18 cellular contexts compared by ENCODE assay signal in genomic region chr10:103155485-103156085, GRCh38. TPM values are rescaled to one million over a fixed set of nuclear protein-coding genes. Genes with fewer than 3 reads are reported as not detected.
DNase-seq lines count a peak whose midpoint lies in the region; ATAC-seq, FAIRE-seq and TF ChIP-seq lines count a peak whose summit lies in the region.
"Had no signal": no experiment of that assay in that cellular context is flagged by ENCODE, and none has a peak within 500 bp of the region (broad histone marks: within the 10 kb centered on the region; RNA-seq: fewer than 3 reads in every experiment).

No MANE protein-coding gene starts in this region.

- no peak overlapping the region for H2AFZ ChIP-seq in GM23338
- no peak overlapping the region for H2AFZ ChIP-seq in K562 (ENCODE audit: low read depth, low read length)

- TF ChIP-seq RAD21 in K562 (CRISPR knock-in tag; conservative IDR thresholded peaks at IDR 0.05 in 1 of 2, IDR thresholded peaks at IDR 0.05 in 1 of 2): no peak

- intact Hi-C loops in A673 (cut with micrococcal nuclease; ENCODE audit: unreplicated experiment): no loop called here
- intact Hi-C loops in K562 (cut with micrococcal nuclease): no loop called here
- intact Hi-C loops in vagina (cut with DNase I): no loop called here

- no peaks in the 10 kb centered on the region for H3K9me3 Mint-ChIP-seq in GM23338
- H3K9me3 Mint-ChIP-seq in natural killer cell treated with Interleukin-12 subunit alpha and Interleukin-12 subunit beta and Interleukin-15 and Interleukin-18, amount 100 ng/mL, for 72 hours: no peaks in the 10 kb centered on the region
- H3K9me3 Mint-ChIP-seq: stimulated activated naive CD8-positive, alpha-beta T cell treated with anti-CD3 and anti-CD28 coated beads, Interleukin-15, Interleukin-2, amounts not matched to agents 100 ng/mL and 50 ng/mL, for 24 hours had no signal

- CTCF ChIA-PET in A673 (lab: Charles Lee): no interaction called here
- CTCF ChIA-PET in K562 (lab: Yijun Ruan, JAX; ENCODE audit: low intra/inter-chr PET ratio): no interaction called here

- H3K9ac ChIP-seq in K562 (ENCODE audit: insufficient read depth in 1 of 2, low read depth in 2 of 2, low read length in 2 of 2): no peak overlapping the region

- POLR2A ChIA-PET in A673 (lab: Charles Lee; ENCODE audit: low non-redundant PET) (no interaction called here), K562 (lab: Yijun Ruan, JAX) (interaction anchor here (0.9 to 1.6 kb wide), 3 partner anchors 11 to 33 kb away, joined by 3 read pairs; no protein-coding TSS in a partner anchor)

- no peak for ATAC-seq in GM23338
- no peak; the same call in 2 of the 3 replicates for ATAC-seq in K562
- no peak for ATAC-seq in natural killer cell treated with Interleukin-12 subunit alpha and Interleukin-12 subunit beta and Interleukin-15 and Interleukin-18, amount 100 ng/mL, for 72 hours
- no peak for ATAC-seq in GM18517 (IDR thresholded peaks at IDR 0.05; ENCODE audit: unreplicated experiment)
- ATAC-seq: HCT116 had no signal

- no peaks in the 10 kb centered on the region for H3F3A ChIP-seq in GM23338 (replicated peaks; ENCODE audit: low read depth)

- in situ Hi-C loops in K562 (cut with MboI): no loop called here

- H3K4me1 ChIP-seq in A673 (ENCODE audit: insufficient read depth, low read length, poor library complexity, severe bottlenecking): peaks cover 39% of the 10 kb centered on the region
- H3K4me1 ChIP-seq in GM23338 (ENCODE audit: insufficient read depth): peaks cover 28% of the 10 kb centered on the region
- no peaks in the 10 kb centered on the region; a peak in 1 of 5 replicates for H3K4me1 ChIP-seq in K562 (replicated peaks in 1 of 2; ENCODE audit: control insufficient read depth in 2 of 2, insufficient read depth in 2 of 2, low read length in 2 of 2)
- peaks cover 45% of the 10 kb centered on the region for H3K4me1 ChIP-seq in vagina
- H3K4me1 ChIP-seq: colonic mucosa had no signal

- no peaks in the 10 kb centered on the region; the same call in 1 of the 2 replicates for H4K20me1 ChIP-seq in GM23338 (replicated peaks; ENCODE audit: insufficient read depth)
- no peaks in the 10 kb centered on the region for H4K20me1 ChIP-seq in K562 (replicated peaks; ENCODE audit: control insufficient read depth, insufficient read depth, low read length)

- no peak overlapping the region for H3K4me3 Mint-ChIP-seq in GM23338
- H3K4me3 Mint-ChIP-seq in natural killer cell treated with Interleukin-12 subunit alpha and Interleukin-12 subunit beta and Interleukin-15 and Interleukin-18, amount 100 ng/mL, for 72 hours: no peak overlapping the region
- H3K4me3 Mint-ChIP-seq: stimulated activated naive CD8-positive, alpha-beta T cell treated with anti-CD3 and anti-CD28 coated beads, Interleukin-15, Interleukin-2, amounts not matched to agents 100 ng/mL and 50 ng/mL, for 24 hours had no signal

- DNase-seq in A673 (ENCODE audit: low spot score): no peak
- no peak for DNase-seq in GM23338 (ENCODE audit: low spot score)
- no peak for DNase-seq in K562 (ENCODE audit: extremely low read depth in 1 of 4, low spot score in 3 of 4)
- DNase-seq in natural killer cell treated with Interleukin-12 subunit alpha and Interleukin-12 subunit beta and Interleukin-15 and Interleukin-18, amount 100 ng/mL, for 72 hours (ENCODE audit: low spot score): no peak
- no peak for DNase-seq in vagina (ENCODE audit: extremely low spot score in 2 of 2)
- DNase-seq in GM12891 (ENCODE audit: insufficient read length, low spot score): no peak
- DNase-seq in KG1 (lab: John Stamatoyannopoulos, UW): no peak
- DNase-seq: activated CD4-positive, alpha-beta T cell treated with anti-CD3 and anti-CD28 coated beads for 4 hours; activated T-cell treated with anti-CD3 and anti-CD28 coated beads, Interleukin-2, amount 50 U/mL, for 48 hours; colonic mucosa; NCI-H1694 treated with DMSO at 0.1 percent for 48 hours; NCI-H524; T-helper 2 cell had no signal

- H3K36me3 Mint-ChIP-seq in GM23338 (ENCODE audit: low read depth): peaks cover 2% of the 10 kb centered on the region; the same call in 1 of the 3 replicates
- H3K36me3 Mint-ChIP-seq in natural killer cell treated with Interleukin-12 subunit alpha and Interleukin-12 subunit beta and Interleukin-15 and Interleukin-18, amount 100 ng/mL, for 72 hours: peaks cover 7% of the 10 kb centered on the region

- H3K4me3 ChIP-seq in A673 (ENCODE audit: low read depth, low read length, poor library complexity, severe bottlenecking) (no peak overlapping the region), GM23338 (no peak overlapping the region), K562 (no peak overlapping the region), vagina (no peak overlapping the region)
- H3K4me3 ChIP-seq: colonic mucosa, skin epidermis had no signal

- TF ChIP-seq EP300 in K562 (IDR thresholded peaks at IDR 0.05; ENCODE audit: low read length): no peak

- H3K27ac ChIP-seq in A673 (ENCODE audit: low read depth, low read length, poor library complexity, severe bottlenecking) (peak overlapping the region; percentile 86), GM23338 (ENCODE audit: low read depth) (peak overlapping the region; percentile 86; the same call in 1 of the 2 replicates), K562 (ENCODE audit: extremely low read depth, low read depth, low read length) (no peak overlapping the region), vagina (no peak overlapping the region)
- H3K27ac ChIP-seq: colonic mucosa, HL-60 had no signal

- no peaks in the 10 kb centered on the region for H3K9me1 ChIP-seq in K562 (ENCODE audit: control insufficient read depth, insufficient read depth, low read length)

- TF ChIP-seq CTCF in A673 (conservative IDR thresholded peaks at IDR 0.05; ENCODE audit: low read depth, low read length) (no peak), GM23338 (conservative IDR thresholded peaks at IDR 0.05; ENCODE audit: low read depth in 2 of 2) (no peak), K562 (IDR thresholded peaks at IDR 0.05 in 2 of 3, conservative IDR thresholded peaks at IDR 0.05 in 1 of 3; ENCODE audit: insufficient read depth in 2 of 3, low read depth in 1 of 3, low read length in 3 of 3) (no peak), vagina (IDR thresholded peaks at IDR 0.05) (no peak)

- 0 out of 2 replicates have a peak overlapping the region, but pooled peaks have one; percentile 30 for H3K27ac Mint-ChIP-seq in GM23338
- H3K27ac Mint-ChIP-seq in natural killer cell treated with Interleukin-12 subunit alpha and Interleukin-12 subunit beta and Interleukin-15 and Interleukin-18, amount 100 ng/mL, for 72 hours: peak overlapping the region; percentile 37 to 55
- H3K27ac Mint-ChIP-seq: stimulated activated naive CD8-positive, alpha-beta T cell treated with anti-CD3 and anti-CD28 coated beads, Interleukin-15, Interleukin-2, amounts not matched to agents 100 ng/mL and 50 ng/mL, for 24 hours had no signal

- WGBS in K562 (ENCODE audit: insufficient coverage, low coverage, missing lambda C conversion rate): 49% methylated on average over 3 of the region's 4 CpGs

- H3K9me2 ChIP-seq in GM23338 (ENCODE audit: insufficient read depth): no peaks in the 10 kb centered on the region

- TF ChIP-seq POLR2A in K562 (conservative IDR thresholded peaks at IDR 0.05): no peak
- TF ChIP-seq POLR2A in vagina (IDR thresholded peaks at IDR 0.05): no peak
- no peak for TF ChIP-seq POLR2A in GM12891 (IDR thresholded peaks at IDR 0.05; ENCODE audit: low read depth, low read length)

- no peaks in the 10 kb centered on the region for H3K9me3 ChIP-seq in A673 (ENCODE audit: low read depth, low read length, poor library complexity, severe bottlenecking)
- no peaks in the 10 kb centered on the region for H3K9me3 ChIP-seq in K562 (replicated peaks; ENCODE audit: control insufficient read depth, insufficient read depth, low read depth, low read length)
- no peaks in the 10 kb centered on the region for H3K9me3 ChIP-seq in vagina
- H3K9me3 ChIP-seq: colonic mucosa had no signal

- H3K27me3 ChIP-seq in A673 (replicated peaks; ENCODE audit: insufficient read depth, low read depth, low read length, poor library complexity) (no peaks in the 10 kb centered on the region), GM23338 (ENCODE audit: insufficient read depth) (no peaks in the 10 kb centered on the region), K562 (ENCODE audit: control insufficient read depth in 2 of 2, insufficient read depth in 2 of 2, low read length in 2 of 2) (no peaks in the 10 kb centered on the region), vagina (no peaks in the 10 kb centered on the region)
- H3K27me3 ChIP-seq: colonic mucosa had no signal

- H3K79me2 ChIP-seq in GM23338 (replicated peaks; ENCODE audit: insufficient read depth) (peaks cover 53% of the 10 kb centered on the region), K562 (ENCODE audit: control insufficient read depth, insufficient read depth, low read length) (no peaks in the 10 kb centered on the region)

- FAIRE-seq in K562 (lab: Jason Lieb, UNC): no peak
- FAIRE-seq in GM12891 (lab: Jason Lieb, UNC): no peak

- H3K4me1 Mint-ChIP-seq in GM23338: peaks cover 26% of the 10 kb centered on the region
- peaks cover 12 to 17% of the 10 kb centered on the region in 2 donors for H3K4me1 Mint-ChIP-seq in natural killer cell treated with Interleukin-12 subunit alpha and Interleukin-12 subunit beta and Interleukin-15 and Interleukin-18, amount 100 ng/mL, for 72 hours (ENCODE audit: low read depth in 2 of 2)

- H3K27me3 Mint-ChIP-seq in GM23338 (ENCODE audit: insufficient read depth, low read depth, poor library complexity): peaks cover 4% of the 10 kb centered on the region
- no peaks in the 10 kb centered on the region for H3K27me3 Mint-ChIP-seq in natural killer cell treated with Interleukin-12 subunit alpha and Interleukin-12 subunit beta and Interleukin-15 and Interleukin-18, amount 100 ng/mL, for 72 hours
- H3K27me3 Mint-ChIP-seq: stimulated activated naive CD8-positive, alpha-beta T cell treated with anti-CD3 and anti-CD28 coated beads, Interleukin-15, Interleukin-2, amounts not matched to agents 100 ng/mL and 50 ng/mL, for 24 hours had no signal

- H3K36me3 ChIP-seq in A673 (ENCODE audit: insufficient read depth, low read length, poor library complexity, severe bottlenecking): no peaks in the 10 kb centered on the region
- no peaks in the 10 kb centered on the region for H3K36me3 ChIP-seq in GM23338 (ENCODE audit: insufficient read depth)
- H3K36me3 ChIP-seq in K562 (ENCODE audit: control insufficient read depth, insufficient read depth, low read length): peaks cover 4% of the 10 kb centered on the region; the same call in 1 of the 3 replicates
- H3K36me3 ChIP-seq in vagina: no peaks in the 10 kb centered on the region
- H3K36me3 ChIP-seq: colonic mucosa had no signal

- H3K4me2 ChIP-seq in GM23338: no peak overlapping the region
- H3K4me2 ChIP-seq in K562 (ENCODE audit: insufficient read depth, low read length): no peak overlapping the region

- BruUV-seq in A673 (replicated peaks; lab: Mats Ljungman, UMichigan): no TSS peak
- BruUV-seq in K562 (replicated peaks; lab: Mats Ljungman, UMichigan): no TSS peak

RNA-seq across cellular contexts. Expression of gene NT5C2, which starts 37.5 kb away (rescaled TPM):
- total RNA-seq in A673 (2021): 60.0 and 61.8 TPM in 2 replicates
- 85.4 and 107 TPM in 2 replicates for total RNA-seq in GM23338 (2014; rRNA removed; shearing (Covaris generic))
- polyA plus RNA-seq in GM23338 (2016; fragmentation: Nextera tagmentation; extraction: Ambion mirVana): 27.1 and 33.9 TPM in 2 replicates
- 32.3 and 110 TPM in 2 replicates for total RNA-seq in K562 (2011; cell fraction: chromatin; rRNA removed; ENCODE audit: low replicate concordance)
- total RNA-seq in K562 (2011; cell fraction: nucleolus; rRNA removed): 13.5 and 23.3 TPM in 2 replicates
- 39.7 and 56.5 TPM in 2 replicates for total RNA-seq in K562 (2011; cell fraction: nucleoplasm; rRNA removed)
- 26.5 and 26.7 TPM in 2 replicates for total RNA-seq in K562 (2014; rRNA removed)
- total RNA-seq in K562 (2014; rRNA removed; fragmentation: Illumina TruSeq; extraction: Trizol): 26.7 and 28.1 TPM in 2 replicates
- total RNA-seq in K562 (2015; rRNA removed; fragmentation: Illumina TruSeq; extraction: Trizol): 34.4 and 40.1 TPM in 2 replicates
- total RNA-seq in K562 (2021): 24.3 and 27.7 TPM in 2 replicates
- polyA plus RNA-seq in K562 (2011; rRNA removed): 28.5 and 45.2 TPM in 2 replicates
- 16.2 and 23.4 TPM in 2 replicates for polyA plus RNA-seq in K562 (2011; cell fraction: cytosol; rRNA removed)
- 34.0 and 36.8 TPM in 2 replicates for polyA plus RNA-seq in K562 (2011; cell fraction: nucleus; rRNA removed)
- polyA plus RNA-seq in K562 (2012): 30.9 and 45.5 TPM in 2 replicates
- polyA plus RNA-seq in K562 (2014; fragmentation: Illumina TruSeq; extraction: Trizol): 30.0 and 37.7 TPM in 2 replicates
- 10 to 100 TPM; 11.3 to 29.4 TPM for polyA plus RNA-seq in K562 (2014; fragmentation: Nextera tagmentation; extraction: Ambion mirVana)
- 25.3 and 30.0 TPM in 2 replicates for polyA plus RNA-seq in K562 (2014; rRNA removed)
- 29.3 and 33.8 TPM in 2 replicates for polyA minus RNA-seq in K562 (2011; rRNA and poly(A)+ RNA removed)
- 11.8 and 15.6 TPM in 2 replicates for polyA minus RNA-seq in K562 (2011; cell fraction: cytosol; rRNA and poly(A)+ RNA removed)
- polyA minus RNA-seq in K562 (2011; cell fraction: nucleus; rRNA and poly(A)+ RNA removed): 21.3 and 33.0 TPM in 2 replicates
- 10 to 100 TPM; 60.2 to 75.0 TPM for total RNA-seq in natural killer cell treated with Interleukin-12 subunit alpha and Interleukin-12 subunit beta and Interleukin-15 and Interleukin-18, amount 100 ng/mL, for 72 hours
- total RNA-seq in vagina: 71.2 TPM
- 28.2 TPM for polyA plus RNA-seq in GM12891 (2012; ENCODE audit: low read depth, missing spikeins)

Comparison
In these comparisons a context has a peak if more than half of its experiments do, and no peak if none do; other contexts are left out.
1. H3K27ac ChIP-seq: peak in A673 (single experiment) and GM23338 (single experiment); none in K562 (single experiment) and vagina (single experiment).